Comparison of ENCODE assay signal across 13 cellular contexts in genomic region chr17:74085434-74085833, GRCh38.
DNase-seq lines count a peak whose midpoint lies in the region; ATAC-seq and TF ChIP-seq lines count a peak whose summit lies in the region.
"Had no signal": no experiment of that assay in that cellular context is flagged by ENCODE, and none has a peak within 500 bp of the region (broad histone marks: within the 10 kb centered on the region; RNA-seq: fewer than 3 reads in every experiment).

No MANE protein-coding gene starts in this region.

- H3K9me3 ChIP-seq in NT2/D1 (ENCODE audit: insufficient read depth, low read length) (peaks cover 15% of the 10 kb centered on the region), body of pancreas (peaks cover 0 to 7% (median 0%) of the 10 kb centered on the region in 3 donors)
- H3K9me3 ChIP-seq in CD4-positive, alpha-beta memory T cell (ENCODE audit: control insufficient read depth in 1 of 2, low read length in 2 of 2), result no peaks in the 10 kb centered on the region

- peaks cover 21% of the 10 kb centered on the region in 2 donors for H3K27me3 Mint-ChIP-seq in CD4-positive, alpha-beta memory T cell

- WGBS in body of pancreas, 2 donors, result 51% methylated on average over 3 of the region's 3 CpGs

- H3K36me3 Mint-ChIP-seq in CD4-positive, alpha-beta memory T cell, result peaks cover 0 to 4% of the 10 kb centered on the region in 2 donors

- no peak overlapping the region for H3K27ac ChIP-seq in body of pancreas
- no peak overlapping the region for H3K27ac ChIP-seq in CD4-positive, alpha-beta memory T cell (ENCODE audit: low read depth, low read length)
- H3K27ac ChIP-seq: epithelial cell of prostate had no signal

- CTCF ChIA-PET in CD4-positive, alpha-beta memory T cell (lab: Charles Lee; ENCODE audit: partially characterized antibody), result interaction anchor here (1.2 kb wide), 1 partner anchor 9 kb away, joined by 3 read pairs; no protein-coding TSS in a partner anchor

- TF ChIP-seq CTCF in GM12865 (IDR thresholded peaks at IDR 0.05; ENCODE audit: insufficient read depth, low read depth, low read length, missing control alignments) (peak; percentile 21), fibroblast of mammary gland (conservative IDR thresholded peaks at IDR 0.05; ENCODE audit: control insufficient read depth, insufficient read depth, low read depth, low read length) (peak; percentile 41), body of pancreas (IDR thresholded peaks at IDR 0.05) (no peak)

- H3K27me3 ChIP-seq in NT2/D1 (ENCODE audit: insufficient read depth, insufficient read length), result no peaks in the 10 kb centered on the region
- H3K27me3 ChIP-seq in body of pancreas, result no peaks in the 10 kb centered on the region
- H3K27me3 ChIP-seq in CD4-positive, alpha-beta memory T cell (ENCODE audit: insufficient read depth, low read length), result peaks cover 3% of the 10 kb centered on the region

- POLR2A ChIA-PET in CD4-positive, alpha-beta memory T cell (lab: Charles Lee; ENCODE audit: partially characterized antibody), result no interaction called here

- in situ Hi-C loops in ACHN (cut with HindIII; ENCODE audit: low pct_ligation_motif_present, low pct_unique_long_range_greater_than_20kb, low sequenced_read_pairs), result no loop called here

- no peak for ATAC-seq in body of pancreas
- ATAC-seq: natural killer cell treated with Interleukin-12 subunit alpha and Interleukin-12 subunit beta and Interleukin-15 and Interleukin-18, amount 100 ng/mL, for 72 hours had no signal

- no peak overlapping the region for H3K4me3 Mint-ChIP-seq in CD4-positive, alpha-beta memory T cell
- H3K4me3 Mint-ChIP-seq: activated T-helper 1 cell treated with anti-CD3 and anti-CD28 coated beads, Interleukin-12 subunit alpha, Interleukin-12 subunit beta, Interleukin-2, Interleukin-4 antibody, amounts not matched to agents 30 ng/mL and 10 ng/mL and 1 ng/mL, durations not matched to agents 14 hours and 24 hours and 36 hours; CD8-positive, alpha-beta memory T cell; natural killer cell treated with Interleukin-12 subunit alpha and Interleukin-12 subunit beta and Interleukin-15 and Interleukin-18, amount 100 ng/mL, for 72 hours had no signal

- DNase-seq in ACHN, result peak; percentile 16
- peak; percentile 5 for DNase-seq in GM12865 (ENCODE audit: low read depth)
- DNase-seq in NT2/D1 (ENCODE audit: low read depth, low spot score), result peak; percentile 23
- DNase-seq in fibroblast of mammary gland (ENCODE audit: low read depth), result peak; percentile 12
- no peak for DNase-seq in medulla oblongata (ENCODE audit: extremely low spot score)
- no peak for DNase-seq in OCI-M2 (lab: John Stamatoyannopoulos, UW; ENCODE audit: unreplicated experiment)
- DNase-seq in body of pancreas, result no peak
- no peak for DNase-seq in CD4-positive, alpha-beta memory T cell
- DNase-seq: CD8-positive, alpha-beta memory T cell; NCI-H187 treated with DMSO at 0.1 percent for 48 hours had no signal

- H3K4me1 Mint-ChIP-seq in CD4-positive, alpha-beta memory T cell, result no peaks in the 10 kb centered on the region
- H3K4me1 Mint-ChIP-seq: CD8-positive, alpha-beta memory T cell had no signal

- TF ChIP-seq POLR2A in body of pancreas (IDR thresholded peaks at IDR 0.05), result no peak

- intact Hi-C loops in body of pancreas (cut with DNase I), result no loop called here
- intact Hi-C loops in CD4-positive, alpha-beta memory T cell (cut with micrococcal nuclease), result no loop called here

- no peak overlapping the region for H3K9ac ChIP-seq in NT2/D1 (ENCODE audit: insufficient read length, low read depth)

- peaks cover 3 to 18% (median 12%) of the 10 kb centered on the region in 8 donors for H3K9me3 Mint-ChIP-seq in CD4-positive, alpha-beta memory T cell
- H3K9me3 Mint-ChIP-seq: natural killer cell treated with Interleukin-12 subunit alpha and Interleukin-12 subunit beta and Interleukin-15 and Interleukin-18, amount 100 ng/mL, for 72 hours had no signal

- no peak overlapping the region for H3K27ac Mint-ChIP-seq in CD4-positive, alpha-beta memory T cell
- H3K27ac Mint-ChIP-seq: activated T-helper 1 cell treated with anti-CD3 and anti-CD28 coated beads, Interleukin-12 subunit alpha, Interleukin-12 subunit beta, Interleukin-2, Interleukin-4 antibody, amounts not matched to agents 30 ng/mL and 10 ng/mL and 1 ng/mL, durations not matched to agents 14 hours and 24 hours and 36 hours; CD8-positive, alpha-beta memory T cell; natural killer cell treated with Interleukin-12 subunit alpha and Interleukin-12 subunit beta and Interleukin-15 and Interleukin-18, amount 100 ng/mL, for 72 hours had no signal

- H3K4me3 ChIP-seq in GM12865 (ENCODE audit: low read depth, low read length) (no peak overlapping the region), NT2/D1 (ENCODE audit: insufficient read length, low read depth) (no peak overlapping the region), fibroblast of mammary gland (ENCODE audit: control insufficient read depth, low read depth, low read length) (no peak overlapping the region), body of pancreas (no peak overlapping the region)
- H3K4me3 ChIP-seq in CD4-positive, alpha-beta memory T cell (ENCODE audit: low read length in 2 of 2), result no peak overlapping the region

- no peaks in the 10 kb centered on the region for H3K36me3 ChIP-seq in NT2/D1 (ENCODE audit: insufficient read depth, insufficient read length, low read length)
- no peaks in the 10 kb centered on the region for H3K36me3 ChIP-seq in body of pancreas (replicated peaks in 1 of 2; ENCODE audit: insufficient read depth in 1 of 2, low read depth in 2 of 2)
- no peaks in the 10 kb centered on the region for H3K36me3 ChIP-seq in CD4-positive, alpha-beta memory T cell (ENCODE audit: insufficient read depth, low read length)

- H3K4me1 ChIP-seq in NT2/D1 (ENCODE audit: insufficient read depth, insufficient read length), result peaks cover 6% of the 10 kb centered on the region
- no peaks in the 10 kb centered on the region for H3K4me1 ChIP-seq in body of pancreas
- H3K4me1 ChIP-seq in CD4-positive, alpha-beta memory T cell (ENCODE audit: insufficient read depth, low read length), result no peaks in the 10 kb centered on the region

Comparison
In these comparisons a context has a peak if more than half of its experiments do, and no peak if none do; other contexts are left out.
1. DNase-seq: peak in ACHN (single experiment), GM12865 (single experiment), NT2/D1 (single experiment) and fibroblast of mammary gland (single experiment); none in medulla oblongata (single experiment), OCI-M2 (single experiment), body of pancreas (0 of 4) and CD4-positive, alpha-beta memory T cell (0 of 5).
2. CTCF ChIP-seq: peak in GM12865 (single experiment) and fibroblast of mammary gland (single experiment); none in body of pancreas (0 of 7).